8 cellular contexts compared by ENCODE assay signal in the genomic region with DNA sequence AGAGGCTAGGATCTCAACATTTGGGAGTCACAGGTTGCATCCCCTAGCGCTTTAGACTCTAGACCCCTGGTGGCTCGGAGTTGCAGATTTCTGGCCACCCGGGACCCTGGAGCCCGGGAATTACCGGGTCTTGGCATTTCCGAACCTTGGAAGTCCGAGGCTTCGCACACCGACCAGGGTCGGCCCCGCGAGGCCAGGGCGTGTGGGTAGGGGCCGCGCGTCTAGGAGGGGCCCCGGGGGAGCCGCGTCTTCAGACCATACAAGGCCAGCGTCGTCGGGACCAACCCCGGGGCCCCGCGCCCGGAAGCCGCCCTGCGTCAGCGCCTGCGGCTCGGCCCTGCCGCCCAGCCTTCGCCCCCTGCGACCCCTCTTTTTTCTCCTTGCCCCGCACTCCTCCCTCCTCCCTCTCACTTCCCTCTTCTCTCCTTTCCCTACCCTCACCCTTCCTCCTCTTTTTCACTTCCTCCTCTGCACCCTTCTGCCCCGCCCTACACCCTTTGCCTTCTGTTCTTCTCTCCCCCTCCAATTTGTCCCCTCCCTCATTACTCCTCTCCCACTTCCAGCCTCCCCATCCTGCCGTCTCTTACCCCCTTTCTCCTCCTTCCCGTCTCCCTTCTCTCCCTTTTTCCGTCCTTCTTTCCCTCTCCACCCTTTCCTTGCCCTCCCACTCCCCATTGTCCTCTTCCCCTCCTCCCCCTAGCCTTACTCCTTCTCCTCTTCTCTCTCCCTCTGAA. TPM values are rescaled to one million over a fixed set of nuclear protein-coding genes. Genes with fewer than 3 reads are reported as not detected.
DNase-seq lines count a peak whose midpoint lies in the region; ATAC-seq and TF ChIP-seq lines count a peak whose summit lies in the region.

No MANE protein-coding gene starts in this region.

- H3F3A ChIP-seq in OCI-LY1 (ENCODE audit: insufficient read depth, low read length), result peaks cover 13% of the 10 kb centered on the region

- peak overlapping the region; percentile 88 for H3K9ac ChIP-seq in OCI-LY1 (ENCODE audit: low read length)

- peak overlapping the region; percentile 91 for H3K4me3 Mint-ChIP-seq in activated T-helper 17 cell treated with anti-CD3 and anti-CD28 coated beads, Interleukin-2, amount 50 U/mL, for 72 hours
- H3K4me3 Mint-ChIP-seq in nephron, result peak overlapping the region; percentile 97 to 99 (median 97)

- H3K36me3 ChIP-seq in OCI-LY1 (ENCODE audit: insufficient read depth, low read length) (peaks cover 10% of the 10 kb centered on the region), upper lobe of right lung (peaks cover 18% of the 10 kb centered on the region)

- H4K20me1 ChIP-seq in OCI-LY1 (ENCODE audit: insufficient read depth, low read length), result no peaks in the 10 kb centered on the region

- intact Hi-C loops in upper lobe of right lung (cut with DNase I), result no loop called here

- H3K27me3 Mint-ChIP-seq in activated T-helper 17 cell treated with anti-CD3 and anti-CD28 coated beads, Interleukin-2, amount 50 U/mL, for 72 hours, result no peaks in the 10 kb centered on the region
- peaks cover 5% of the 10 kb centered on the region for H3K27me3 Mint-ChIP-seq in nephron (ENCODE audit: low read depth)

- peak overlapping the region; percentile 100 for H3K27ac Mint-ChIP-seq in activated T-helper 17 cell treated with anti-CD3 and anti-CD28 coated beads, Interleukin-2, amount 50 U/mL, for 72 hours
- peak overlapping the region; percentile 91 to 98 (median 96) for H3K27ac Mint-ChIP-seq in nephron

- H3K36me3 Mint-ChIP-seq in activated T-helper 17 cell treated with anti-CD3 and anti-CD28 coated beads, Interleukin-2, amount 50 U/mL, for 72 hours (ENCODE audit: low read depth), result peaks cover 80% of the 10 kb centered on the region
- peaks cover 9% of the 10 kb centered on the region for H3K36me3 Mint-ChIP-seq in nephron (ENCODE audit: low read depth)

- H3K27ac ChIP-seq in AG04450 (ENCODE audit: low read depth, low read length) (peak overlapping the region; percentile 96), OCI-LY1 (ENCODE audit: low read depth, low read length, poor library complexity, severe bottlenecking) (peak overlapping the region; percentile 96), upper lobe of right lung (peak overlapping the region; percentile 100)

- peaks cover 37% of the 10 kb centered on the region for H3K4me1 Mint-ChIP-seq in activated T-helper 17 cell treated with anti-CD3 and anti-CD28 coated beads, Interleukin-2, amount 50 U/mL, for 72 hours
- H3K4me1 Mint-ChIP-seq in nephron, result peaks cover 42% of the 10 kb centered on the region

- H3K27me3 ChIP-seq in AG04450 (ENCODE audit: control insufficient read depth, insufficient read depth, low read length) (no peaks in the 10 kb centered on the region), OCI-LY1 (ENCODE audit: insufficient read depth, low read length) (no peaks in the 10 kb centered on the region), upper lobe of right lung (no peaks in the 10 kb centered on the region)

- H3K4me3 ChIP-seq in AG04450 (ENCODE audit: low read depth, low read length) (peak overlapping the region; percentile 93), OCI-LY1 (ENCODE audit: low read depth, low read length, poor library complexity, severe bottlenecking) (peak overlapping the region; percentile 96), fibroblast of mammary gland (ENCODE audit: control insufficient read depth, low read depth, low read length) (peak overlapping the region; percentile 97), upper lobe of right lung (peak overlapping the region; percentile 97)

- peak overlapping the region; percentile 81 for H3K4me2 ChIP-seq in OCI-LY1 (ENCODE audit: low read length)

- CTCF ChIA-PET in AG04450 (lab: Charles Lee), result interaction anchor here (0.6 to 2.7 kb wide), 2 partner anchors 12 to 35 kb away, joined by 7 to 12 read pairs; no protein-coding TSS in a partner anchor

- in situ Hi-C loops in GM18951 (cut with MboI; ENCODE audit: low sequenced_read_pairs, unreplicated experiment), result no loop called here

- peak; percentile 52 for TF ChIP-seq POLR2A in GM18951 (IDR thresholded peaks at IDR 0.05; ENCODE audit: extremely low read depth, insufficient read depth, insufficient read length)

- ATAC-seq in activated T-helper 17 cell treated with anti-CD3 and anti-CD28 coated beads, Interleukin-2, amount 50 U/mL, for 72 hours (replicated peaks), result peak; percentile 36
- peak; percentile 20 for ATAC-seq in upper lobe of right lung

- H3K9me3 ChIP-seq in AG04450 (ENCODE audit: control insufficient read depth, insufficient read depth, low read length) (peaks cover 8% of the 10 kb centered on the region; the same call in 1 of the 2 replicates), OCI-LY1 (ENCODE audit: low read length) (no peaks in the 10 kb centered on the region), upper lobe of right lung (no peaks in the 10 kb centered on the region)

- H2AFZ ChIP-seq in OCI-LY1 (ENCODE audit: low read length), result no peak overlapping the region

- peaks cover 6% of the 10 kb centered on the region for H3K79me2 ChIP-seq in OCI-LY1 (ENCODE audit: insufficient read depth, low read length)

- TF ChIP-seq CTCF in AG04450 (IDR thresholded peaks at IDR 0.05; ENCODE audit: low read depth, low read length) (0 out of 2 replicates have a peak, but pooled peaks have one; percentile 7), OCI-LY1 (IDR thresholded peaks at IDR 0.05; ENCODE audit: low read length) (no peak), fibroblast of mammary gland (conservative IDR thresholded peaks at IDR 0.05; ENCODE audit: control insufficient read depth, insufficient read depth, low read depth, low read length) (no peak), nephron (IDR thresholded peaks at IDR 0.05; ENCODE audit: unreplicated experiment in 3 of 3) (no peak), upper lobe of right lung (IDR thresholded peaks at IDR 0.05) (no peak)

- H3K4me1 ChIP-seq in OCI-LY1 (ENCODE audit: insufficient read depth, low read length, severe bottlenecking) (peaks cover 59% of the 10 kb centered on the region), upper lobe of right lung (peaks cover 36% of the 10 kb centered on the region)

- no peaks in the 10 kb centered on the region for H3K9me3 Mint-ChIP-seq in activated T-helper 17 cell treated with anti-CD3 and anti-CD28 coated beads, Interleukin-2, amount 50 U/mL, for 72 hours
- H3K9me3 Mint-ChIP-seq in nephron, result no peaks in the 10 kb centered on the region

- DNase-seq in AG04450 (ENCODE audit: low read depth, low spot score), result no peak
- peak; percentile 73 for DNase-seq in fibroblast of mammary gland (ENCODE audit: low read depth)
- peak; percentile 92 for DNase-seq in upper lobe of right lung
- DNase-seq in NCI-H187 treated with DMSO at 0.1 percent for 48 hours (lab: John Stamatoyannopoulos, UW), result no peak

- H3K9me2 ChIP-seq in OCI-LY1 (ENCODE audit: low read depth, low read length), result no peaks in the 10 kb centered on the region

- POLR2A ChIA-PET in AG04450 (lab: Yijun Ruan, JAX), result interaction anchor here (3.8 kb wide), 1 partner anchor 12 kb away, joined by 22 read pairs; no protein-coding TSS in a partner anchor

RNA-seq across cellular contexts. Expression of a gene that starts 2.4 kb away (rescaled TPM):
- polyA plus RNA-seq in AG04450 (2011; rRNA removed), result 12.3 and 19.1 TPM in 2 replicates
- 27.4 and 38.3 TPM in 2 replicates for polyA minus RNA-seq in AG04450 (2011; rRNA and poly(A)+ RNA removed)
- total RNA-seq in activated T-helper 17 cell treated with anti-CD3 and anti-CD28 coated beads, Interleukin-2, amount 50 U/mL, for 72 hours, result 10 to 100 TPM; 51.2 to 69.4 TPM
- 32.4 TPM for total RNA-seq in upper lobe of right lung

RNA-seq across cellular contexts. Expression of a gene that starts 3.4 kb away (rescaled TPM):
- polyA plus RNA-seq in AG04450 (2011; rRNA removed), result 4.1 and 8.3 TPM in 2 replicates
- 4.6 and 6.4 TPM in 2 replicates for polyA minus RNA-seq in AG04450 (2011; rRNA and poly(A)+ RNA removed)
- total RNA-seq in activated T-helper 17 cell treated with anti-CD3 and anti-CD28 coated beads, Interleukin-2, amount 50 U/mL, for 72 hours, result 100 to 1,000 TPM in 1 of 2 donors, 10 to 100 TPM in 1; 67.4 to 265 TPM
- total RNA-seq in upper lobe of right lung, result 224 TPM

RNA-seq across cellular contexts. Expression of a gene that starts 18.9 kb away (rescaled TPM):
- 28.0 and 29.9 TPM in 2 replicates for polyA plus RNA-seq in AG04450 (2011; rRNA removed)
- polyA minus RNA-seq in AG04450 (2011; rRNA and poly(A)+ RNA removed), result 22.2 and 26.5 TPM in 2 replicates
- 10 to 100 TPM; 24.6 to 27.7 TPM for total RNA-seq in activated T-helper 17 cell treated with anti-CD3 and anti-CD28 coated beads, Interleukin-2, amount 50 U/mL, for 72 hours
- 28.8 TPM for total RNA-seq in upper lobe of right lung

RNA-seq across cellular contexts. Expression of a gene that starts 19.1 kb away (rescaled TPM):
- 51.9 and 60.5 TPM in 2 replicates for polyA plus RNA-seq in AG04450 (2011; rRNA removed)
- polyA minus RNA-seq in AG04450 (2011; rRNA and poly(A)+ RNA removed), result 46.7 and 51.6 TPM in 2 replicates
- total RNA-seq in activated T-helper 17 cell treated with anti-CD3 and anti-CD28 coated beads, Interleukin-2, amount 50 U/mL, for 72 hours, result 10 to 100 TPM; 46.6 to 58.6 TPM
- total RNA-seq in upper lobe of right lung, result 33.3 TPM

RNA-seq across cellular contexts. Expression of a gene that starts 25.7 kb away (rescaled TPM):
- polyA plus RNA-seq in AG04450 (2011; rRNA removed), result 1,488 and 2,094 TPM in 2 replicates
- 1,554 and 2,030 TPM in 2 replicates for polyA minus RNA-seq in AG04450 (2011; rRNA and poly(A)+ RNA removed)
- 1,000 to 10,000 TPM; 2,984 to 3,090 TPM for total RNA-seq in activated T-helper 17 cell treated with anti-CD3 and anti-CD28 coated beads, Interleukin-2, amount 50 U/mL, for 72 hours
- total RNA-seq in upper lobe of right lung, result 1,446 TPM

Comparison
In these comparisons a context has a peak if more than half of its experiments do, and no peak if none do; other contexts are left out.
1. DNase-seq: peak in fibroblast of mammary gland (single experiment) and upper lobe of right lung (single experiment); none in AG04450 (single experiment) and NCI-H187 treated with DMSO at 0.1 percent for 48 hours (single experiment).
2. Peak in every context shown above with its lines, with median percentiles within 50 percentile points of each other: H3K27ac ChIP-seq and H3K4me3 ChIP-seq.